1 cellular context compared by ENCODE assay signal in the genomic region with DNA sequence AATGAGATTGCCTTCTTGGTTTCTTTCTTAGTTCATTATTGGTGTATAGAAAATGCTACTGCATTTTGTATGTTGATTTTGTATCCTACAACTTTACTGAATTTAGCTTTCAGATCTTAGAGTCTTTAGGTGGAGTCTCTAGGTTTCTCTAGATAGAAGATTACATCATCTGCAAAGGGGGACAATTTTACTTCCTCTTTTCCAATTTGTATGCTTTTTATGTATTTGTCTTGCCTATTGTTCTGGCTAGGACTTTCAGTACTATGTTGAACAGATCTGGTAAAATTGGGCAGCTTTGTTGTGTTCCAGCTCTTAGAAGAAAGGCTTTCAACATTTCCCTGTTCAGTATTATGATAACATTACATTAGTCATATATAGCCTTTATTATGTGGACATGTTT.
TF ChIP-seq lines count a peak whose summit lies in the region.

No MANE protein-coding gene starts in this region.

TF ChIP-seq in GM23338, 12 proteins besides CTCF, POLR2A, EP300 and RAD21 (continued from another document):
- TF ChIP-seq, protein P1, sequence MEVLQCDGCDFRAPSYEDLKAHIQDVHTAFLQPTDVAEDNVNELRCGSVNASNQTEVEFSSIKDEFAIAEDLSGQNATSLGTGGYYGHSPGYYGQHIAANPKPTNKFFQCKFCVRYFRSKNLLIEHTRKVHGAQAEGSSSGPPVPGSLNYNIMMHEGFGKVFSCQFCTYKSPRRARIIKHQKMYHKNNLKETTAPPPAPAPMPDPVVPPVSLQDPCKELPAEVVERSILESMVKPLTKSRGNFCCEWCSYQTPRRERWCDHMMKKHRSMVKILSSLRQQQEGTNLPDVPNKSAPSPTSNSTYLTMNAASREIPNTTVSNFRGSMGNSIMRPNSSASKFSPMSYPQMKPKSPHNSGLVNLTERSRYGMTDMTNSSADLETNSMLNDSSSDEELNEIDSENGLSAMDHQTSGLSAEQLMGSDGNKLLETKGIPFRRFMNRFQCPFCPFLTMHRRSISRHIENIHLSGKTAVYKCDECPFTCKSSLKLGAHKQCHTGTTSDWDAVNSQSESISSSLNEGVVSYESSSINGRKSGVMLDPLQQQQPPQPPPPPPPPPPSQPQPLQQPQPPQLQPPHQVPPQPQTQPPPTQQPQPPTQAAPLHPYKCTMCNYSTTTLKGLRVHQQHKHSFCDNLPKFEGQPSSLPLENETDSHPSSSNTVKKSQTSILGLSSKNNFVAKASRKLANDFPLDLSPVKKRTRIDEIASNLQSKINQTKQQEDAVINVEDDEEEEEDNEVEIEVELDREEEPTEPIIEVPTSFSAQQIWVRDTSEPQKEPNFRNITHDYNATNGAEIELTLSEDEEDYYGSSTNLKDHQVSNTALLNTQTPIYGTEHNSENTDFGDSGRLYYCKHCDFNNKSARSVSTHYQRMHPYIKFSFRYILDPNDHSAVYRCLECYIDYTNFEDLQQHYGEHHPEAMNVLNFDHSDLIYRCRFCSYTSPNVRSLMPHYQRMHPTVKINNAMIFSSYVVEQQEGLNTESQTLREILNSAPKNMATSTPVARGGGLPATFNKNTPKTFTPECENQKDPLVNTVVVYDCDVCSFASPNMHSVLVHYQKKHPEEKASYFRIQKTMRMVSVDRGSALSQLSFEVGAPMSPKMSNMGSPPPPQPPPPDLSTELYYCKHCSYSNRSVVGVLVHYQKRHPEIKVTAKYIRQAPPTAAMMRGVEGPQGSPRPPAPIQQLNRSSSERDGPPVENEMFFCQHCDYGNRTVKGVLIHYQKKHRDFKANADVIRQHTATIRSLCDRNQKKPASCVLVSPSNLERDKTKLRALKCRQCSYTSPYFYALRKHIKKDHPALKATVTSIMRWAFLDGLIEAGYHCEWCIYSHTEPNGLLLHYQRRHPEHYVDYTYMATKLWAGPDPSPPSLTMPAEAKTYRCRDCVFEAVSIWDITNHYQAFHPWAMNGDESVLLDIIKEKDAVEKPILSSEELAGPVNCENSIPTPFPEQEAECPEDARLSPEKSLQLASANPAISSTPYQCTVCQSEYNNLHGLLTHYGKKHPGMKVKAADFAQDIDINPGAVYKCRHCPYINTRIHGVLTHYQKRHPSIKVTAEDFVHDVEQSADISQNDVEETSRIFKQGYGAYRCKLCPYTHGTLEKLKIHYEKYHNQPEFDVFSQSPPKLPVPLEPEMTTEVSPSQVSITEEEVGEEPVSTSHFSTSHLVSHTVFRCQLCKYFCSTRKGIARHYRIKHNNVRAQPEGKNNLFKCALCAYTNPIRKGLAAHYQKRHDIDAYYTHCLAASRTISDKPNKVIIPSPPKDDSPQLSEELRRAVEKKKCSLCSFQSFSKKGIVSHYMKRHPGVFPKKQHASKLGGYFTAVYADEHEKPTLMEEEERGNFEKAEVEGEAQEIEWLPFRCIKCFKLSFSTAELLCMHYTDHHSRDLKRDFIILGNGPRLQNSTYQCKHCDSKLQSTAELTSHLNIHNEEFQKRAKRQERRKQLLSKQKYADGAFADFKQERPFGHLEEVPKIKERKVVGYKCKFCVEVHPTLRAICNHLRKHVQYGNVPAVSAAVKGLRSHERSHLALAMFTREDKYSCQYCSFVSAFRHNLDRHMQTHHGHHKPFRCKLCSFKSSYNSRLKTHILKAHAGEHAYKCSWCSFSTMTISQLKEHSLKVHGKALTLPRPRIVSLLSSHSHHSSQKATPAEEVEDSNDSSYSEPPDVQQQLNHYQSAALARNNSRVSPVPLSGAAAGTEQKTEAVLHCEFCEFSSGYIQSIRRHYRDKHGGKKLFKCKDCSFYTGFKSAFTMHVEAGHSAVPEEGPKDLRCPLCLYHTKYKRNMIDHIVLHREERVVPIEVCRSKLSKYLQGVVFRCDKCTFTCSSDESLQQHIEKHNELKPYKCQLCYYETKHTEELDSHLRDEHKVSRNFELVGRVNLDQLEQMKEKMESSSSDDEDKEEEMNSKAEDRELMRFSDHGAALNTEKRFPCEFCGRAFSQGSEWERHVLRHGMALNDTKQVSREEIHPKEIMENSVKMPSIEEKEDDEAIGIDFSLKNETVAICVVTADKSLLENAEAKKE (CRISPR knock-in tag; IDR thresholded peaks at IDR 0.05), result no peak
- TF ChIP-seq CREB1 (CRISPR knock-in tag; IDR thresholded peaks at IDR 0.05; ENCODE audit: low read depth) (no peak), EZH2 (IDR thresholded peaks at IDR 0.05; ENCODE audit: low read depth, unreplicated experiment) (no peak)
